ENCODE assay signal across 11 cellular contexts in the genomic region with DNA sequence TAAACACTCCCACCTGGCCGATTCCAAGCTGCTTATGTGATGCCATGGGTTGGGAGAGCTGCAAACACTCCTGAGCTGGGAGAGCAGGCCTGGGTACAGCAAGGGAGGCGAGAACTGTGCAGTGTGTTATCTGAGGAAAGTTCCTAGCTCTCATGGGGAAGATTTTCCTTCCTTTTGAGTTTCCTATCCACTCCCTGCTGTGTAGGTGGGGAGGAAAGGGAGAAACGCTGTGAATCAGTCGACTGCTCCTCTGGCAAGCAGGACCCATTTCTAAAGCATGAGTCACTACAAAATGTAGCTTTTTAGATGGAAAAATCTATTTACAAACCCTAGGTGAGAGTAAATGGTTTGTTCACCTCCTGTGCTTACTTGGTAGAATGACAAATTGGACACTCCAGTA.
DNase-seq lines count a peak whose midpoint lies in the region; ATAC-seq and TF ChIP-seq lines count a peak whose summit lies in the region.
"Had no signal": no experiment of that assay in that cellular context is flagged by ENCODE, and none has a peak within 500 bp of the region (broad histone marks: within the 10 kb centered on the region; RNA-seq: fewer than 3 reads in every experiment).

No MANE protein-coding gene starts in this region.

- CTCF ChIA-PET in naive thymus-derived CD4-positive, alpha-beta T cell (lab: Charles Lee): no interaction called here

- POLR2A ChIA-PET in naive thymus-derived CD4-positive, alpha-beta T cell (lab: Charles Lee): interaction anchor here (0.7 to 0.9 kb wide), 2 partner anchors 9 to 81 kb away, joined by 3 to 5 read pairs; a partner anchor contains a TSS

- 32 to 38% methylated on average over 4 of the region's 4 CpGs for WGBS in body of pancreas, 2 donors
- WGBS in hepatocyte (ENCODE audit: low lambda C conversion rate, missing lambda C conversion rate): 38% methylated on average over 4 of the region's 4 CpGs
- 19 to 33% (median 21%) methylated on average over 4 of the region's 4 CpGs for WGBS in ovary, 3 donors

- intact Hi-C loops in body of pancreas (cut with DNase I) (no loop called here), uterus (cut with DNase I; ENCODE audit: low total_unique reads) (no loop called here), ovary (cut with DNase I) (no loop called here)
- intact Hi-C loops in naive thymus-derived CD4-positive, alpha-beta T cell (cut with micrococcal nuclease): no loop called here

- no peak overlapping the region for H3K4me2 ChIP-seq in hepatocyte

- H3K27me3 ChIP-seq in body of pancreas (no peaks in the 10 kb centered on the region), hepatocyte (no peaks in the 10 kb centered on the region), uterus (no peaks in the 10 kb centered on the region), ovary (no peaks in the 10 kb centered on the region)
- H3K27me3 ChIP-seq in naive thymus-derived CD4-positive, alpha-beta T cell (ENCODE audit: control insufficient read depth in 2 of 2, insufficient read depth in 2 of 2, low read length in 2 of 2): no peaks in the 10 kb centered on the region

- H3K36me3 Mint-ChIP-seq in naive thymus-derived CD4-positive, alpha-beta T cell: no peaks in the 10 kb centered on the region
- H3K36me3 Mint-ChIP-seq: natural killer cell had no signal

- no peak for TF ChIP-seq CTCF in body of pancreas (IDR thresholded peaks at IDR 0.05)
- no peak for TF ChIP-seq CTCF in hepatocyte (IDR thresholded peaks at IDR 0.05; ENCODE audit: poor library complexity)
- no peak for TF ChIP-seq CTCF in uterus (IDR thresholded peaks at IDR 0.05)
- no peak for TF ChIP-seq CTCF in ovary (IDR thresholded peaks at IDR 0.05)

- H3K9me2 ChIP-seq in hepatocyte (replicated peaks; ENCODE audit: insufficient read depth): no peaks in the 10 kb centered on the region

- H3K36me3 ChIP-seq in body of pancreas (replicated peaks in 1 of 2; ENCODE audit: insufficient read depth in 1 of 2, low read depth in 2 of 2): no peaks in the 10 kb centered on the region
- no peaks in the 10 kb centered on the region for H3K36me3 ChIP-seq in hepatocyte (replicated peaks; ENCODE audit: insufficient read depth, low read depth)
- no peaks in the 10 kb centered on the region for H3K36me3 ChIP-seq in uterus
- no peaks in the 10 kb centered on the region for H3K36me3 ChIP-seq in naive thymus-derived CD4-positive, alpha-beta T cell (ENCODE audit: control insufficient read depth in 2 of 3, insufficient read depth in 3 of 3, low read length in 3 of 3)
- H3K36me3 ChIP-seq in ovary: no peaks in the 10 kb centered on the region

- no peak overlapping the region for H3K27ac Mint-ChIP-seq in naive thymus-derived CD4-positive, alpha-beta T cell
- H3K27ac Mint-ChIP-seq: activated T-helper 17 cell treated with anti-CD3 and anti-CD28 coated beads, Interleukin-2, amount 50 U/mL, for 72 hours; T-helper 2 cell treated with Interferon-gamma antibody and Interleukin-4, amounts not matched to agents 5 μg/mL and 100 μg/mL, for 36 hours had no signal

- no peaks in the 10 kb centered on the region for H4K20me1 ChIP-seq in hepatocyte (ENCODE audit: insufficient read depth, poor library complexity, severe bottlenecking)

- peak; percentile 62 for ATAC-seq in body of pancreas
- no peak for ATAC-seq in naive thymus-derived CD4-positive, alpha-beta T cell
- ATAC-seq in HG03432 (IDR thresholded peaks at IDR 0.05; ENCODE audit: unreplicated experiment): no peak
- ATAC-seq: activated T-helper 17 cell treated with anti-CD3 and anti-CD28 coated beads, Interleukin-2, amount 50 U/mL, for 72 hours; natural killer cell had no signal

- no peak overlapping the region for H3K4me3 Mint-ChIP-seq in naive thymus-derived CD4-positive, alpha-beta T cell
- H3K4me3 Mint-ChIP-seq: activated T-helper 17 cell treated with anti-CD3 and anti-CD28 coated beads, Interleukin-2, amount 50 U/mL, for 72 hours; natural killer cell; T-helper 2 cell treated with Interferon-gamma antibody and Interleukin-4, amounts not matched to agents 5 μg/mL and 100 μg/mL, for 36 hours had no signal

- peaks cover 24 to 77% (median 35%) of the 10 kb centered on the region in 5 donors for H3K27me3 Mint-ChIP-seq in naive thymus-derived CD4-positive, alpha-beta T cell

- no peak for TF ChIP-seq POLR2A in body of pancreas (IDR thresholded peaks at IDR 0.05)
- no peak for TF ChIP-seq POLR2A in uterus (IDR thresholded peaks at IDR 0.05)
- TF ChIP-seq POLR2A in ovary (IDR thresholded peaks at IDR 0.05): no peak

- H3K79me2 ChIP-seq in hepatocyte: no peaks in the 10 kb centered on the region

- no peak overlapping the region for H2AFZ ChIP-seq in hepatocyte

- H3K27ac ChIP-seq in body of pancreas: peak overlapping the region; percentile 5 to 79 (median 64)
- H3K27ac ChIP-seq in hepatocyte: no peak overlapping the region
- H3K27ac ChIP-seq in uterus: peak overlapping the region; percentile 51 to 53
- no peak overlapping the region for H3K27ac ChIP-seq in naive thymus-derived CD4-positive, alpha-beta T cell (ENCODE audit: low read depth, low read length)
- H3K27ac ChIP-seq in ovary: no peak overlapping the region

- peaks cover 23 to 48% (median 34%) of the 10 kb centered on the region in 7 donors for H3K4me1 Mint-ChIP-seq in naive thymus-derived CD4-positive, alpha-beta T cell

- TF ChIP-seq EP300 in ovary (IDR thresholded peaks at IDR 0.05): no peak

- peaks cover 14% of the 10 kb centered on the region for H3K4me1 ChIP-seq in body of pancreas
- H3K4me1 ChIP-seq in hepatocyte (ENCODE audit: insufficient read depth): peaks cover under 1% of the 10 kb centered on the region
- H3K4me1 ChIP-seq in uterus: peaks cover 8 to 17% of the 10 kb centered on the region in 2 donors
- H3K4me1 ChIP-seq in naive thymus-derived CD4-positive, alpha-beta T cell (ENCODE audit: control insufficient read depth in 2 of 2, insufficient read depth in 2 of 2, low read length in 2 of 2): peaks cover 11 to 13% of the 10 kb centered on the region in 2 donors
- no peaks in the 10 kb centered on the region for H3K4me1 ChIP-seq in ovary (ENCODE audit: insufficient read depth)

- peaks cover 0 to 3% (median 0%) of the 10 kb centered on the region in 11 donors for H3K9me3 Mint-ChIP-seq in naive thymus-derived CD4-positive, alpha-beta T cell
- H3K9me3 Mint-ChIP-seq: activated T-helper 17 cell treated with anti-CD3 and anti-CD28 coated beads, Interleukin-2, amount 50 U/mL, for 72 hours; natural killer cell; T-helper 2 cell treated with Interferon-gamma antibody and Interleukin-4, amounts not matched to agents 5 μg/mL and 100 μg/mL, for 36 hours had no signal

- no peaks in the 10 kb centered on the region for H3K9me3 ChIP-seq in body of pancreas
- no peaks in the 10 kb centered on the region for H3K9me3 ChIP-seq in hepatocyte (ENCODE audit: low read depth)
- H3K9me3 ChIP-seq in uterus: no peaks in the 10 kb centered on the region
- no peaks in the 10 kb centered on the region for H3K9me3 ChIP-seq in naive thymus-derived CD4-positive, alpha-beta T cell (ENCODE audit: control insufficient read depth in 2 of 3, low read length in 3 of 3)
- no peaks in the 10 kb centered on the region for H3K9me3 ChIP-seq in ovary

- DNase-seq in HT1080 (ENCODE audit: low read depth): peak; percentile 86
- DNase-seq in body of pancreas: peak in 1 of 4 donors; percentile 52
- peak; percentile 32 for DNase-seq in hepatocyte (ENCODE audit: low spot score)
- peak in 1 of 2 donors; percentile 45 for DNase-seq in uterus
- DNase-seq in naive thymus-derived CD4-positive, alpha-beta T cell: no peak
- DNase-seq in ovary: no peak
- DNase-seq: natural killer cell, NCI-H2227 treated with DMSO at 0.1 percent for 48 hours had no signal

- H3K4me3 ChIP-seq in body of pancreas: no peak overlapping the region
- H3K4me3 ChIP-seq in hepatocyte: no peak overlapping the region
- no peak overlapping the region for H3K4me3 ChIP-seq in uterus
- no peak overlapping the region for H3K4me3 ChIP-seq in naive thymus-derived CD4-positive, alpha-beta T cell (ENCODE audit: low read length)
- H3K4me3 ChIP-seq in ovary: no peak overlapping the region

Comparison
In these comparisons a context has a peak if more than half of its experiments do, and no peak if none do; other contexts are left out.
1. DNase-seq: peak in HT1080 (single experiment) and hepatocyte (single experiment); none in naive thymus-derived CD4-positive, alpha-beta T cell (0 of 9) and ovary (0 of 5).
2. H3K27ac ChIP-seq: peak in body of pancreas (4 of 4) and uterus (2 of 2); none in hepatocyte (single experiment), naive thymus-derived CD4-positive, alpha-beta T cell (single experiment) and ovary (0 of 2).